Comparison of ENCODE assay signal across 32 cellular contexts in the genomic region with DNA sequence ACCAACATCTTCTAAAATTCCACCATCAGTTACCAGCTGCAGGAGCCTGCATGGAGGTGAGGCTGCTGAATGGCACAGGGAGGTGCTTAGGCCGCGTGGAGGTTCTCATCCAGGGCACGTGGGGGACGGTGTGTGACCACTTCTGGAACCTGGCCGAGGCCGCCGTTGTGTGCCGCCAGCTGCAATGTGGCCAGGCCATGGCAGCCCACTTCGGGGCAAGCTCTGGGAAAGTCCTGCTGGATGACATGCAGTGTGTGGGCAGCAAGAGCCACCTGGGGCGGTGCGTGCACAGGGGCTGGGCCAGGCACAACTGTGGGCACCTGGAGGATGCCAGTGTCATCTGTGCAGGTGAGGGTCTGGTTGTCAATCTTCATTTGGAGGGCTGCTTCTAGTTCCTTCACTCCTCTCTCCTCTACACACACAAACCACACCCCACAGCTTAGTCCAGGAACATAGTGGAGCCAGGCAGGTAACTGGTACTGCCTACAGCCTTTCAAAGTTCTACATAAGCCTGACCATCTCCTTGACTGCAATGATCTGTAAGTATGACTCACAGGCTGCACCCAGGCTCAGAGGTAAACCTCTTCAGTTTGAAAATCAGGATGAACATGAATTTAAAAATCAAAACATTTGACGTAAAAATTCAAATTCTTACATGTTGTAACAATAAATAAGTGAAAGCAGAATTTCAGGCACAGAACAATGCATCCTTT.
"Had no signal": no experiment of that assay in that cellular context is flagged by ENCODE, and none has a peak within 500 bp of the region (broad histone marks: within the 10 kb centered on the region; RNA-seq: fewer than 3 reads in every experiment).

No MANE protein-coding gene starts in this region.

- H3K27me3 ChIP-seq: brain microvascular endothelial cell had no signal

- H3K36me3 ChIP-seq: brain microvascular endothelial cell had no signal

- H3K27ac ChIP-seq: brain microvascular endothelial cell, KMS-11, RWPE1, VCaP had no signal

- H3K36me3 Mint-ChIP-seq: activated CD4-positive, alpha-beta memory T cell treated with anti-CD3 and anti-CD28 coated beads for 36 hours; activated naive CD4-positive, alpha-beta T cell treated with anti-CD3 and anti-CD28 coated beads, Interleukin-2, amount 10 ng/mL, durations not matched to agents 7 days and 5 days; activated naive CD8-positive, alpha-beta T cell had no signal

- ATAC-seq: activated naive CD8-positive, alpha-beta T cell treated with anti-CD3 and anti-CD28 coated beads, Interleukin-2, amount 50 U/mL, for 24 hours; PC-3 had no signal

- H3K4me1 Mint-ChIP-seq: activated B cell treated with CpG ODN at 0.5 μM for 24 hours; activated naive CD4-positive, alpha-beta T cell treated with anti-CD3 and anti-CD28 coated beads, Interleukin-2, amount 10 ng/mL, durations not matched to agents 7 days and 5 days; activated naive CD8-positive, alpha-beta T cell treated with anti-CD3 and anti-CD28 coated beads, Interleukin-2, amount 50 U/mL, for 24 hours had no signal

- H3K27me3 Mint-ChIP-seq: activated naive CD4-positive, alpha-beta T cell treated with anti-CD3 and anti-CD28 coated beads, Interleukin-2, amount 10 ng/mL, durations not matched to agents 7 days and 5 days had no signal

- H3K27ac Mint-ChIP-seq: activated B cell treated with CpG ODN at 0.5 μM for 24 hours; activated CD4-positive, alpha-beta memory T cell treated with anti-CD3 and anti-CD28 coated beads for 36 hours; activated naive CD4-positive, alpha-beta T cell treated with anti-CD3 and anti-CD28 coated beads, Interleukin-2, amount 10 ng/mL, durations not matched to agents 7 days and 5 days; activated naive CD8-positive, alpha-beta T cell; activated naive CD8-positive, alpha-beta T cell treated with anti-CD3 and anti-CD28 coated beads, Interleukin-2, amount 50 U/mL, for 24 hours had no signal

- DNase-seq: activated B cell treated with CpG ODN at 0.5 μM for 24 hours; activated CD4-positive, alpha-beta memory T cell treated with anti-CD3 and anti-CD28 coated beads for 36 hours; activated CD4-positive, alpha-beta T cell treated with anti-CD3 and anti-CD28 coated beads for 4 hours; activated CD4-positive, alpha-beta T cell treated with anti-CD3 and anti-CD28 coated beads, Interleukin-2, amount 50 U/mL, for 1 hour; activated CD4-positive, CD25-positive, alpha-beta regulatory T cell treated with anti-CD3 and anti-CD28 coated beads, Interleukin-2, amount 50 U/mL, for 72 hours; activated CD8-positive, alpha-beta memory T cell treated with anti-CD3 and anti-CD28 coated beads, Interleukin-2, amount 50 U/mL, for 48 hours; activated effector memory CD4-positive, alpha-beta T cell treated with Interleukin-2 at 50 U/mL for 16 hours; activated naive CD4-positive, alpha-beta T cell treated with anti-CD3 and anti-CD28 coated beads, Interleukin-2, amount 10 ng/mL, durations not matched to agents 7 days and 5 days; activated naive CD8-positive, alpha-beta T cell treated with anti-CD3 and anti-CD28 coated beads, Interleukin-2, amount 50 U/mL, for 24 hours; activated T-cell treated with anti-CD3 and anti-CD28 coated beads, Interleukin-2, amount 50 U/mL, for 48 hours; anterior cingulate cortex; brain microvascular endothelial cell; NCI-H1092 treated with DMSO at 0.1 percent for 48 hours; NCI-H1417; NCI-H146; NCI-H187; NCI-H2029 treated with DMSO at 0.1 percent for 48 hours; NCI-H2107; NCI-H2171; NCI-H510A; NCI-H748 treated with DMSO at 0.1 percent for 48 hours; NK-92 treated with Interleukin-12 subunit alpha and Interleukin-12 subunit beta, amount 100 ng/mL, for 24 hours; PC-3; Right ventricle myocardium superior; SW 1271; T-helper 1 cell; T-helper 2 cell; T-helper 9 cell had no signal

- H3K4me3 Mint-ChIP-seq: activated B cell treated with CpG ODN at 0.5 μM for 24 hours; activated CD4-positive, alpha-beta memory T cell treated with anti-CD3 and anti-CD28 coated beads for 36 hours; activated naive CD4-positive, alpha-beta T cell treated with anti-CD3 and anti-CD28 coated beads, Interleukin-2, amount 10 ng/mL, durations not matched to agents 7 days and 5 days; activated naive CD8-positive, alpha-beta T cell; activated naive CD8-positive, alpha-beta T cell treated with anti-CD3 and anti-CD28 coated beads, Interleukin-2, amount 50 U/mL, for 24 hours had no signal

- H3K9me3 Mint-ChIP-seq: activated CD4-positive, alpha-beta memory T cell treated with anti-CD3 and anti-CD28 coated beads for 36 hours; activated naive CD4-positive, alpha-beta T cell treated with anti-CD3 and anti-CD28 coated beads, Interleukin-2, amount 10 ng/mL, durations not matched to agents 7 days and 5 days; activated naive CD8-positive, alpha-beta T cell treated with anti-CD3 and anti-CD28 coated beads, Interleukin-2, amount 50 U/mL, for 24 hours had no signal
